15 cellular contexts compared by ENCODE assay signal in the genomic region with DNA sequence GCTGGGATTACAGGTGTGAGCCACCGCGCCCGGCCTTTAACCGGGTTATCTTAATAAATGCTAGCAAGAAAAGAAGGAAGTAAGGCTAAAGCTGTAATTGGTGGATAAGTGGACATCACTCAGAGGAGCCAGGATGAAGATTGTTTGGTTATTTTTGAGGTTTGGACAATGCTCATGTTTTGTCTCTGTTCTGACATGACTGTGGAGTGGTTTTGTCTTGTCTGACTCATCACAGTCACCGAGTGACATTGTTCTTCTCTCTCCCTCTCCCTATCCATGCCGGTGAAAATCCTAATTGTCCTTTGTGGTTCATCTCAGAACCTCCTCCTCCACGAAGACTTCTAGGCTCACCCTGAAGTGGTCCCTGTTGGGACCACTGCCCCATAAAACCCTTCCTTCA. TPM values are rescaled to one million over a fixed set of nuclear protein-coding genes. Genes with fewer than 3 reads are reported as not detected.
"Had no signal": no experiment of that assay in that cellular context is flagged by ENCODE, and none has a peak within 500 bp of the region (broad histone marks: within the 10 kb centered on the region; RNA-seq: fewer than 3 reads in every experiment).

No MANE protein-coding gene starts in this region.

- ATAC-seq: activated CD4-positive, CD25-positive, alpha-beta regulatory T cell treated with anti-CD3 and anti-CD28 coated beads, Interleukin-2, amount 50 U/mL, for 24 hours; natural killer cell treated with Interleukin-12 subunit alpha and Interleukin-12 subunit beta and Interleukin-15 and Interleukin-18, amount 100 ng/mL, for 72 hours had no signal

- DNase-seq: activated CD4-positive, alpha-beta T cell treated with anti-CD3 and anti-CD28 coated beads, Interleukin-2, amount 50 U/mL, for 4 hours; activated effector memory CD4-positive, alpha-beta T cell treated with anti-CD3 and anti-CD28 coated beads, Interleukin-2, amount 50 U/mL, for 16 hours; activated naive CD8-positive, alpha-beta T cell treated with anti-CD3 and anti-CD28 coated beads for 36 hours; activated T-cell treated with anti-CD3 and anti-CD28 coated beads, Interleukin-2, amount 50 U/mL, for 24 hours; dorsolateral prefrontal cortex; glutamatergic neuron; immature natural killer cell; nucleus accumbens; small intestine; stimulated activated naive CD4-positive, alpha-beta T cell; trophoblast cell had no signal

- H3K9me3 Mint-ChIP-seq: immature natural killer cell; natural killer cell treated with Interleukin-12 subunit alpha and Interleukin-12 subunit beta and Interleukin-15 and Interleukin-18, amount 100 ng/mL, for 72 hours had no signal

- FAIRE-seq: small intestine had no signal

- H3K4me1 Mint-ChIP-seq: activated naive CD8-positive, alpha-beta T cell treated with anti-CD3 and anti-CD28 coated beads for 36 hours; immature natural killer cell had no signal

- H3K36me3 Mint-ChIP-seq: activated naive CD8-positive, alpha-beta T cell treated with anti-CD3 and anti-CD28 coated beads for 36 hours; immature natural killer cell; natural killer cell treated with Interleukin-12 subunit alpha and Interleukin-12 subunit beta and Interleukin-15 and Interleukin-18, amount 100 ng/mL, for 72 hours had no signal

- H3K4me3 Mint-ChIP-seq: activated naive CD8-positive, alpha-beta T cell treated with anti-CD3 and anti-CD28 coated beads for 36 hours; activated T-cell treated with anti-CD3 and anti-CD28 coated beads, Interleukin-2, amount 50 U/mL, for 24 hours; immature natural killer cell; natural killer cell treated with Interleukin-12 subunit alpha and Interleukin-12 subunit beta and Interleukin-15 and Interleukin-18, amount 100 ng/mL, for 72 hours had no signal

- H3K27ac Mint-ChIP-seq: activated T-cell treated with anti-CD3 and anti-CD28 coated beads, Interleukin-2, amount 50 U/mL, for 24 hours; immature natural killer cell; natural killer cell treated with Interleukin-12 subunit alpha and Interleukin-12 subunit beta and Interleukin-15 and Interleukin-18, amount 100 ng/mL, for 72 hours had no signal

RNA-seq across cellular contexts. Expression of gene GRIN2A, which starts 23.5 kb away (rescaled TPM):
- total RNA-seq: activated naive CD8-positive, alpha-beta T cell treated with anti-CD3 and anti-CD28 coated beads for 36 hours; chondrocyte; esophagus mucosa; natural killer cell treated with Interleukin-12 subunit alpha and Interleukin-12 subunit beta and Interleukin-15 and Interleukin-18, amount 100 ng/mL, for 72 hours had no signal
- polyA plus RNA-seq: immature natural killer cell had no signal
